14 cellular contexts compared by ENCODE assay signal in the genomic region with DNA sequence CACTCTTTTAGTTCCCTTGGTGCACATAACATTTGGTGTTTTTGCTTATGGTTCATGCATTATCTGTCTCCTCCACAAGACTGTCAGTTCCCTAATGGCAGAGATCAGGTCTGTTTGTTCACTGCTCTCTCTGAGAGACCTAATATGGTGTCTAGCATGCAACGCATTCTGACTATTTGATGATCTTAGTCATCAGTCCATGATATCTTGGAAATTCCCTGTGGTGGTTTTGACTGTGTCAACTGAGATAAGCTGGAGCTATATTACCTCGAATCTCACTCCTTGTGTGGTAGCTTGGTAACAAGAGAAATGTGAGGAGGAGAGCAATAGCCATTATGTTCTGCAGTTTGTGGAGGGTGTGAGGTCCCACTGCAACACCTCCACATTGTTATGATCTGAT.
DNase-seq lines count a peak whose midpoint lies in the region; ATAC-seq lines count a peak whose summit lies in the region.
"Had no signal": no experiment of that assay in that cellular context is flagged by ENCODE, and none has a peak within 500 bp of the region (broad histone marks: within the 10 kb centered on the region; RNA-seq: fewer than 3 reads in every experiment).

No MANE protein-coding gene starts in this region.

- H3K4me3 Mint-ChIP-seq in activated naive CD8-positive, alpha-beta T cell treated with anti-CD3 and anti-CD28 coated beads, Interleukin-2, amount 50 U/mL, for 24 hours, result no peak overlapping the region
- H3K4me3 Mint-ChIP-seq: activated naive CD8-positive, alpha-beta T cell had no signal

- H3K27ac ChIP-seq in mesendoderm (ENCODE audit: low read depth, low read length), result no peak overlapping the region

- H2BK120ac ChIP-seq in mesendoderm (ENCODE audit: low read depth, low read length), result no peak overlapping the region

- no peak overlapping the region for H3K4me3 ChIP-seq in H7 (ENCODE audit: insufficient read depth, low read depth, low read length)
- H3K4me3 ChIP-seq in mesendoderm (ENCODE audit: low read length), result no peak overlapping the region

- H3K9me3 Mint-ChIP-seq in activated naive CD8-positive, alpha-beta T cell treated with anti-CD3 and anti-CD28 coated beads, Interleukin-2, amount 50 U/mL, for 24 hours, result peaks cover 1% of the 10 kb centered on the region

- H2AK5ac ChIP-seq in mesendoderm (ENCODE audit: low read length), result no peak overlapping the region

- H4K8ac ChIP-seq in mesendoderm (ENCODE audit: low read depth, low read length), result no peak overlapping the region

- no peak overlapping the region for H3K23ac ChIP-seq in mesendoderm (ENCODE audit: low read length)

- no peak overlapping the region for H3K27ac Mint-ChIP-seq in activated naive CD8-positive, alpha-beta T cell treated with anti-CD3 and anti-CD28 coated beads, Interleukin-2, amount 50 U/mL, for 24 hours
- H3K27ac Mint-ChIP-seq: activated naive CD8-positive, alpha-beta T cell had no signal

- no CpG with 5 or more reads among the region's 2 CpGs for WGBS in mesendoderm (ENCODE audit: extremely low coverage, insufficient coverage, low lambda C conversion rate)

- H3K27me3 ChIP-seq in H7 (ENCODE audit: control insufficient read depth, insufficient read depth, low read length) (no peaks in the 10 kb centered on the region), mesendoderm (ENCODE audit: insufficient read depth, low read length, poor library complexity) (no peaks in the 10 kb centered on the region)

- no peaks in the 10 kb centered on the region for H3K4me1 ChIP-seq in mesendoderm (ENCODE audit: control insufficient read depth, low read depth, low read length)

- no peak overlapping the region for H4K5ac ChIP-seq in mesendoderm (ENCODE audit: low read length)

- no peak overlapping the region for H2BK15ac ChIP-seq in mesendoderm (replicated peaks; ENCODE audit: low read depth)

- ATAC-seq in GM21360 (IDR thresholded peaks at IDR 0.05; ENCODE audit: unreplicated experiment) (peak; percentile 75), HG03342 (IDR thresholded peaks at IDR 0.05; ENCODE audit: unreplicated experiment) (peak; percentile 50), GM19324 (IDR thresholded peaks at IDR 0.05; ENCODE audit: low FRiP score, unreplicated experiment) (no peak)
- ATAC-seq in activated naive CD8-positive, alpha-beta T cell treated with anti-CD3 and anti-CD28 coated beads, Interleukin-2, amount 50 U/mL, for 24 hours, result no peak

- no peaks in the 10 kb centered on the region for H3K79me1 ChIP-seq in mesendoderm (ENCODE audit: low read length)

- H3K79me2 ChIP-seq in mesendoderm (ENCODE audit: control insufficient read depth, insufficient read depth, low read length), result no peaks in the 10 kb centered on the region

- in situ Hi-C loops in Caki2 (cut with HindIII; ENCODE audit: low pct_unique_long_range_greater_than_20kb, low sequenced_read_pairs), result no loop called here

- no peak overlapping the region for H2BK5ac ChIP-seq in mesendoderm (ENCODE audit: low read length)

- H3K36me3 ChIP-seq in H7 (replicated peaks; ENCODE audit: control insufficient read depth, insufficient read depth, low read length) (no peaks in the 10 kb centered on the region), mesendoderm (ENCODE audit: control insufficient read depth, insufficient read depth, low read length) (no peaks in the 10 kb centered on the region)

- no peaks in the 10 kb centered on the region for H3K4me1 Mint-ChIP-seq in activated naive CD8-positive, alpha-beta T cell treated with anti-CD3 and anti-CD28 coated beads, Interleukin-2, amount 50 U/mL, for 24 hours

- H3K4ac ChIP-seq in mesendoderm (ENCODE audit: low read depth, low read length), result no peak overlapping the region

- no peak overlapping the region for H3K18ac ChIP-seq in mesendoderm (ENCODE audit: low read length)

- peak; percentile 27 for DNase-seq in Caki2 (ENCODE audit: low read depth)
- peak; percentile 26 for DNase-seq in astrocyte of the hippocampus (ENCODE audit: low read depth, low spot score)
- no peak for DNase-seq in activated naive CD8-positive, alpha-beta T cell treated with anti-CD3 and anti-CD28 coated beads, Interleukin-2, amount 50 U/mL, for 24 hours
- DNase-seq in H7, result no peak
- DNase-seq in mesendoderm, result no peak
- DNase-seq: activated CD4-positive, CD25-positive, alpha-beta regulatory T cell; activated CD8-positive, alpha-beta memory T cell treated with anti-CD3 and anti-CD28 coated beads, Interleukin-2, amount 50 U/mL, for 4 hours; cortex of kidney; NCI-H2081; stimulated activated CD4-positive, alpha-beta T cell treated with anti-CD3 and anti-CD28 coated beads, Interleukin-1b, Interleukin-23, amount 100 ng/mL, for 48 hours had no signal

- H3K4me2 ChIP-seq in mesendoderm (ENCODE audit: low read length), result no peak overlapping the region

- no peaks in the 10 kb centered on the region for H3K27me3 Mint-ChIP-seq in activated naive CD8-positive, alpha-beta T cell treated with anti-CD3 and anti-CD28 coated beads, Interleukin-2, amount 50 U/mL, for 24 hours
- H3K27me3 Mint-ChIP-seq: activated naive CD8-positive, alpha-beta T cell had no signal

- H3K56ac ChIP-seq in mesendoderm (ENCODE audit: low read length), result no peak overlapping the region

- no peak overlapping the region for H3K9ac ChIP-seq in mesendoderm (ENCODE audit: low read length)

- no peaks in the 10 kb centered on the region for H3K36me3 Mint-ChIP-seq in activated naive CD8-positive, alpha-beta T cell treated with anti-CD3 and anti-CD28 coated beads, Interleukin-2, amount 50 U/mL, for 24 hours (ENCODE audit: low read depth)
- H3K36me3 Mint-ChIP-seq: activated naive CD8-positive, alpha-beta T cell had no signal

Comparison
In these comparisons a context has a peak if more than half of its experiments do, and no peak if none do; other contexts are left out.
1. DNase-seq: peak in Caki2 (single experiment) and astrocyte of the hippocampus (single experiment); none in activated naive CD8-positive, alpha-beta T cell treated with anti-CD3 and anti-CD28 coated beads, Interleukin-2, amount 50 U/mL, for 24 hours (single experiment), H7 (single experiment) and mesendoderm (single experiment).
2. ATAC-seq: peak in GM21360 (single experiment) and HG03342 (single experiment); none in activated naive CD8-positive, alpha-beta T cell treated with anti-CD3 and anti-CD28 coated beads, Interleukin-2, amount 50 U/mL, for 24 hours (single experiment) and GM19324 (single experiment).